In genomic region chr4:158209825-158210807, GRCh38 we compare ENCODE assay signal across 8 cellular contexts.
DNase-seq lines count a peak whose midpoint lies in the region; ATAC-seq and TF ChIP-seq lines count a peak whose summit lies in the region.

Gene TMEM144, plus strand, starts transcription at chr4:158210486. Its CDS starts 2,182 bp downstream, at chr4:158212668.

- H3K4me3 ChIP-seq in brain microvascular endothelial cell (ENCODE audit: low read depth, low read length) (peak within 1 kb of the TSS; percentile 57), iPS-11a (ENCODE audit: low read depth, low read length) (peak within 1 kb of the TSS; percentile 9)

- ATAC-seq in GM19468 (IDR thresholded peaks at IDR 0.05; ENCODE audit: extremely low read depth, unreplicated experiment) (peak; percentile 94), HG03575 (IDR thresholded peaks at IDR 0.05; ENCODE audit: extremely low read depth, insufficient number of reproducible peaks, low FRiP score, unreplicated experiment) (peak; percentile 60)

- no peaks in the 10 kb centered on the region for H3K27me3 ChIP-seq in brain microvascular endothelial cell (replicated peaks)

- H3K27ac ChIP-seq in brain microvascular endothelial cell, result peak within 1 kb of the TSS; percentile 71

- H3K36me3 ChIP-seq in brain microvascular endothelial cell (replicated peaks), result no peaks in the 10 kb centered on the region

- TF ChIP-seq CTCF in brain microvascular endothelial cell (IDR thresholded peaks at IDR 0.05; ENCODE audit: low read depth, low read length, missing control alignments), result no peak

- in situ Hi-C loops in brain microvascular endothelial cell (cut with HindIII; ENCODE audit: low pct_ligation_motif_present, low sequenced_read_pairs), result no loop called here

- peak; percentile 86 for DNase-seq in COLO668 (lab: John Stamatoyannopoulos, UW; ENCODE audit: unreplicated experiment)
- DNase-seq in SW 1271 (lab: John Stamatoyannopoulos, UW), result peak; percentile 41 to 58
- DNase-seq in brain microvascular endothelial cell, result peak; percentile 93
- peak; percentile 78 for DNase-seq in retina
- no peak for DNase-seq in cerebellar nuclear complex (lab: John Stamatoyannopoulos, UW)

Comparison
In these comparisons a context has a peak if more than half of its experiments do, and no peak if none do; other contexts are left out.
1. DNase-seq: peak in COLO668 (single experiment), SW 1271 (2 of 2), brain microvascular endothelial cell (single experiment) and retina (single experiment); none in cerebellar nuclear complex (0 of 2).